In the genomic region with DNA sequence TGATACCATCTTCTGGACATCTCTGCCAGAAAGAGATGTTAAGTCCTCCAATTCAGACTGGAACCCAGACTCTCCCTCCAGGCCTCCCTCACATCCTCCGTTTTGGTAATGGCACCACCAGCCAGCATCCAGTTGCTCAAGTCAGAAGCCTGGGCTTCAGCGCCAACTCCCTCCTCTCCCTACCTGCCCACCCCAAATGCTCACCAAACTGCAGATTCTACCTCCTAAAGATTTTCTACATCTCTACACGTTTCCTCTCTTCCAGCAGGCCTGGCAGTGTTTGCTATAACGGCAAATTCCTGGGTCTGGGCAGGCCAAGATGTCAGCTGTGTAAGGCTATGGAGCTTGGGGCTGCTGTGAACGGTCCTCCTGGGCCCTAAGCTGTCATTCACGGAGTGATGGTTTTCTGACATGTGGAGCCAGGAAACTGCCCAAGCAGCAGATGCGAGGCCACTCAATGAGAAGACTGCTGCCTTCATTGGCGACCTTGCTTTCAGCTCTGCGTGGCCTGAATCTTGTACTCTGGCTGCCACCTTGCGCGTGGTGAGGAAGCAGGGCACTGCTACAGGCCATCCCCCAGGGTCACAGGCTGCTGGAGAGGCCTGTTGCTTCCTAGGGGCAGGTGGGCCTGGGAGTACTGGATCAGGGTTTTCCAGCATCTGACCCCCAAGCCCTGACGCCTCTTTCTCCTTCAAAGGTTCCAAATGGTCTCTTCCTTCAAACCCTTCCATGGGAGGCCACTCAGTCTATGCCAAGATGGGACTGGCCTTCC, we compare ENCODE assay signal across 1 cellular context.
TF ChIP-seq lines count a peak whose summit lies in the region.

No MANE protein-coding gene starts in this region.

TF ChIP-seq in HepG2, 621 proteins besides CTCF, POLR2A, EP300 and RAD21 (continued from another document and continues in another):
- TF ChIP-seq MEF2D (CRISPR knock-in tag; IDR thresholded peaks at IDR 0.05) (0 out of 2 replicates have a peak, but pooled peaks have one; percentile 3), HDAC2 (CRISPR knock-in tag; IDR thresholded peaks at IDR 0.05) (no peak), MEIS2 (CRISPR knock-in tag; IDR thresholded peaks at IDR 0.05) (0 out of 2 replicates have a peak, but pooled peaks have one; percentile 15), ZFX (CRISPR knock-in tag; IDR thresholded peaks at IDR 0.05; ENCODE audit: low read depth) (peak; percentile 61), ZNF281 (CRISPR knock-in tag; IDR thresholded peaks at IDR 0.05; ENCODE audit: borderline replicate concordance) (no peak), MTERF4 (CRISPR knock-in tag; IDR thresholded peaks at IDR 0.05) (no peak), CENPBD1 (CRISPR knock-in tag; IDR thresholded peaks at IDR 0.05; ENCODE audit: borderline replicate concordance, low read depth) (no peak), TFDP2 (CRISPR knock-in tag; IDR thresholded peaks at IDR 0.05) (no peak), PCBP2 (optimal IDR thresholded peaks at IDR 0.05; ENCODE audit: low read depth, low read length, poor library complexity, severe bottlenecking) (no peak), ZFP1 (CRISPR knock-in tag; IDR thresholded peaks at IDR 0.05) (no peak), RNF219 (CRISPR knock-in tag; IDR thresholded peaks at IDR 0.05) (no peak), PITX1 (CRISPR knock-in tag; IDR thresholded peaks at IDR 0.05) (no peak), HHEX (CRISPR knock-in tag; IDR thresholded peaks at IDR 0.05) (no peak), NFAT5 (CRISPR knock-in tag; IDR thresholded peaks at IDR 0.05) (no peak), ZNF607 (CRISPR knock-in tag; IDR thresholded peaks at IDR 0.05; ENCODE audit: borderline replicate concordance) (no peak), REL (CRISPR knock-in tag; conservative IDR thresholded peaks at IDR 0.05) (no peak), ZNF678 (CRISPR knock-in tag; IDR thresholded peaks at IDR 0.05) (no peak)
- TF ChIP-seq, protein P1, sequence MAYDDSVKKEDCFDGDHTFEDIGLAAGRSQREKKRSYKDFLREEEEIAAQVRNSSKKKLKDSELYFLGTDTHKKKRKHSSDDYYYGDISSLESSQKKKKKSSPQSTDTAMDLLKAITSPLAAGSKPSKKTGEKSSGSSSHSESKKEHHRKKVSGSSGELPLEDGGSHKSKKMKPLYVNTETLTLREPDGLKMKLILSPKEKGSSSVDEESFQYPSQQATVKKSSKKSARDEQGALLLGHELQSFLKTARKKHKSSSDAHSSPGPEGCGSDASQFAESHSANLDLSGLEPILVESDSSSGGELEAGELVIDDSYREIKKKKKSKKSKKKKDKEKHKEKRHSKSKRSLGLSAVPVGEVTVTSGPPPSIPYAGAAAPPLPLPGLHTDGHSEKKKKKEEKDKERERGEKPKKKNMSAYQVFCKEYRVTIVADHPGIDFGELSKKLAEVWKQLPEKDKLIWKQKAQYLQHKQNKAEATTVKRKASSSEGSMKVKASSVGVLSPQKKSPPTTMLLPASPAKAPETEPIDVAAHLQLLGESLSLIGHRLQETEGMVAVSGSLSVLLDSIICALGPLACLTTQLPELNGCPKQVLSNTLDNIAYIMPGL (CRISPR knock-in tag; IDR thresholded peaks at IDR 0.05; ENCODE audit: borderline replicate concordance in 1 of 2, low read depth in 1 of 2) = peak in 1 of 2 experiments; percentile 8; a peak in 1 of 4 replicates
- TF ChIP-seq, protein P2, sequence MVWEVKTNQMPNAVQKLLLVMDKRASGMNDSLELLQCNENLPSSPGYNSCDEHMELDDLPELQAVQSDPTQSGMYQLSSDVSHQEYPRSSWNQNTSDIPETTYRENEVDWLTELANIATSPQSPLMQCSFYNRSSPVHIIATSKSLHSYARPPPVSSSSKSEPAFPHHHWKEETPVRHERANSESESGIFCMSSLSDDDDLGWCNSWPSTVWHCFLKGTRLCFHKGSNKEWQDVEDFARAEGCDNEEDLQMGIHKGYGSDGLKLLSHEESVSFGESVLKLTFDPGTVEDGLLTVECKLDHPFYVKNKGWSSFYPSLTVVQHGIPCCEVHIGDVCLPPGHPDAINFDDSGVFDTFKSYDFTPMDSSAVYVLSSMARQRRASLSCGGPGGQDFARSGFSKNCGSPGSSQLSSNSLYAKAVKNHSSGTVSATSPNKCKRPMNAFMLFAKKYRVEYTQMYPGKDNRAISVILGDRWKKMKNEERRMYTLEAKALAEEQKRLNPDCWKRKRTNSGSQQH (CRISPR knock-in tag; IDR thresholded peaks at IDR 0.05; ENCODE audit: low read depth) = no peak
- TF ChIP-seq, protein P3, sequence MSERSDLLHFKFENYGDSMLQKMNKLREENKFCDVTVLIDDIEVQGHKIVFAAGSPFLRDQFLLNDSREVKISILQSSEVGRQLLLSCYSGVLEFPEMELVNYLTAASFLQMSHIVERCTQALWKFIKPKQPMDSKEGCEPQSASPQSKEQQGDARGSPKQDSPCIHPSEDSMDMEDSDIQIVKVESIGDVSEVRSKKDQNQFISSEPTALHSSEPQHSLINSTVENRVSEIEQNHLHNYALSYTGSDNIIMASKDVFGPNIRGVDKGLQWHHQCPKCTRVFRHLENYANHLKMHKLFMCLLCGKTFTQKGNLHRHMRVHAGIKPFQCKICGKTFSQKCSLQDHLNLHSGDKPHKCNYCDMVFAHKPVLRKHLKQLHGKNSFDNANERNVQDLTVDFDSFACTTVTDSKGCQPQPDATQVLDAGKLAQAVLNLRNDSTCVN (CRISPR knock-in tag; IDR thresholded peaks at IDR 0.05; ENCODE audit: borderline replicate concordance) = no peak
- TF ChIP-seq, protein P4, sequence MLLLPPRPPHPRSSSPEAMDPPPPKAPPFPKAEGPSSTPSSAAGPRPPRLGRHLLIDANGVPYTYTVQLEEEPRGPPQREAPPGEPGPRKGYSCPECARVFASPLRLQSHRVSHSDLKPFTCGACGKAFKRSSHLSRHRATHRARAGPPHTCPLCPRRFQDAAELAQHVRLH (CRISPR knock-in tag; IDR thresholded peaks at IDR 0.05; ENCODE audit: borderline replicate concordance, low read depth) = 0 out of 2 replicates have a peak, but pooled peaks have one; percentile 13
- TF ChIP-seq, protein P5, sequence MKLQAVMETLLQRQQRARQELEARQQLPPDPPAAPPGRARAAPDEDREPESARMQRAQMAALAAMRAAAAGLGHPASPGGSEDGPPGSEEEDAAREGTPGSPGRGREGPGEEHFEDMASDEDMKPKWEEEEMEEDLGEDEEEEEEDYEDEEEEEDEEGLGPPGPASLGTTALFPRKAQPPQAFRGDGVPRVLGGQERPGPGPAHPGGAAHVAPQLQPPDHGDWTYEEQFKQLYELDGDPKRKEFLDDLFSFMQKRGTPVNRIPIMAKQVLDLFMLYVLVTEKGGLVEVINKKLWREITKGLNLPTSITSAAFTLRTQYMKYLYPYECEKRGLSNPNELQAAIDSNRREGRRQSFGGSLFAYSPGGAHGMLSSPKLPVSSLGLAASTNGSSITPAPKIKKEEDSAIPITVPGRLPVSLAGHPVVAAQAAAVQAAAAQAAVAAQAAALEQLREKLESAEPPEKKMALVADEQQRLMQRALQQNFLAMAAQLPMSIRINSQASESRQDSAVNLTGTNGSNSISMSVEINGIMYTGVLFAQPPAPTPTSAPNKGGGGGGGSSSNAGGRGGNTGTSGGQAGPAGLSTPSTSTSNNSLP (IDR thresholded peaks at IDR 0.05; ENCODE audit: low read depth, low read length) = no peak
- TF ChIP-seq, protein P6, sequence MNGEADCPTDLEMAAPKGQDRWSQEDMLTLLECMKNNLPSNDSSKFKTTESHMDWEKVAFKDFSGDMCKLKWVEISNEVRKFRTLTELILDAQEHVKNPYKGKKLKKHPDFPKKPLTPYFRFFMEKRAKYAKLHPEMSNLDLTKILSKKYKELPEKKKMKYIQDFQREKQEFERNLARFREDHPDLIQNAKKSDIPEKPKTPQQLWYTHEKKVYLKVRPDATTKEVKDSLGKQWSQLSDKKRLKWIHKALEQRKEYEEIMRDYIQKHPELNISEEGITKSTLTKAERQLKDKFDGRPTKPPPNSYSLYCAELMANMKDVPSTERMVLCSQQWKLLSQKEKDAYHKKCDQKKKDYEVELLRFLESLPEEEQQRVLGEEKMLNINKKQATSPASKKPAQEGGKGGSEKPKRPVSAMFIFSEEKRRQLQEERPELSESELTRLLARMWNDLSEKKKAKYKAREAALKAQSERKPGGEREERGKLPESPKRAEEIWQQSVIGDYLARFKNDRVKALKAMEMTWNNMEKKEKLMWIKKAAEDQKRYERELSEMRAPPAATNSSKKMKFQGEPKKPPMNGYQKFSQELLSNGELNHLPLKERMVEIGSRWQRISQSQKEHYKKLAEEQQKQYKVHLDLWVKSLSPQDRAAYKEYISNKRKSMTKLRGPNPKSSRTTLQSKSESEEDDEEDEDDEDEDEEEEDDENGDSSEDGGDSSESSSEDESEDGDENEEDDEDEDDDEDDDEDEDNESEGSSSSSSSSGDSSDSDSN (CRISPR knock-in tag; IDR thresholded peaks at IDR 0.05) = peak; percentile 51; the same call in 1 of the 2 replicates
